1 cellular context compared by ENCODE assay signal in genomic region chr19:4768934-4769777, GRCh38.
TF ChIP-seq lines count a peak whose summit lies in the region.

No MANE protein-coding gene starts in this region.

TF ChIP-seq in A549, 52 proteins besides CTCF, POLR2A, EP300 and RAD21 (continued from another document):
- TF ChIP-seq, protein P1, sequence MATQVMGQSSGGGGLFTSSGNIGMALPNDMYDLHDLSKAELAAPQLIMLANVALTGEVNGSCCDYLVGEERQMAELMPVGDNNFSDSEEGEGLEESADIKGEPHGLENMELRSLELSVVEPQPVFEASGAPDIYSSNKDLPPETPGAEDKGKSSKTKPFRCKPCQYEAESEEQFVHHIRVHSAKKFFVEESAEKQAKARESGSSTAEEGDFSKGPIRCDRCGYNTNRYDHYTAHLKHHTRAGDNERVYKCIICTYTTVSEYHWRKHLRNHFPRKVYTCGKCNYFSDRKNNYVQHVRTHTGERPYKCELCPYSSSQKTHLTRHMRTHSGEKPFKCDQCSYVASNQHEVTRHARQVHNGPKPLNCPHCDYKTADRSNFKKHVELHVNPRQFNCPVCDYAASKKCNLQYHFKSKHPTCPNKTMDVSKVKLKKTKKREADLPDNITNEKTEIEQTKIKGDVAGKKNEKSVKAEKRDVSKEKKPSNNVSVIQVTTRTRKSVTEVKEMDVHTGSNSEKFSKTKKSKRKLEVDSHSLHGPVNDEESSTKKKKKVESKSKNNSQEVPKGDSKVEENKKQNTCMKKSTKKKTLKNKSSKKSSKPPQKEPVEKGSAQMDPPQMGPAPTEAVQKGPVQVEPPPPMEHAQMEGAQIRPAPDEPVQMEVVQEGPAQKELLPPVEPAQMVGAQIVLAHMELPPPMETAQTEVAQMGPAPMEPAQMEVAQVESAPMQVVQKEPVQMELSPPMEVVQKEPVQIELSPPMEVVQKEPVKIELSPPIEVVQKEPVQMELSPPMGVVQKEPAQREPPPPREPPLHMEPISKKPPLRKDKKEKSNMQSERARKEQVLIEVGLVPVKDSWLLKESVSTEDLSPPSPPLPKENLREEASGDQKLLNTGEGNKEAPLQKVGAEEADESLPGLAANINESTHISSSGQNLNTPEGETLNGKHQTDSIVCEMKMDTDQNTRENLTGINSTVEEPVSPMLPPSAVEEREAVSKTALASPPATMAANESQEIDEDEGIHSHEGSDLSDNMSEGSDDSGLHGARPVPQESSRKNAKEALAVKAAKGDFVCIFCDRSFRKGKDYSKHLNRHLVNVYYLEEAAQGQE (IDR thresholded peaks at IDR 0.05), result peak; percentile 99
- TF ChIP-seq FOXS1 (CRISPR knock-in tag; IDR thresholded peaks at IDR 0.05), result peak; percentile 99
- no peak for TF ChIP-seq JUN (IDR thresholded peaks at IDR 0.05)
- peak; percentile 99 for TF ChIP-seq EHF (CRISPR knock-in tag; IDR thresholded peaks at IDR 0.05)
- TF ChIP-seq, protein P2, sequence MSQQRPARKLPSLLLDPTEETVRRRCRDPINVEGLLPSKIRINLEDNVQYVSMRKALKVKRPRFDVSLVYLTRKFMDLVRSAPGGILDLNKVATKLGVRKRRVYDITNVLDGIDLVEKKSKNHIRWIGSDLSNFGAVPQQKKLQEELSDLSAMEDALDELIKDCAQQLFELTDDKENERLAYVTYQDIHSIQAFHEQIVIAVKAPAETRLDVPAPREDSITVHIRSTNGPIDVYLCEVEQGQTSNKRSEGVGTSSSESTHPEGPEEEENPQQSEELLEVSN (IDR thresholded peaks at IDR 0.05; ENCODE audit: borderline replicate concordance, low read depth), result no peak
- TF ChIP-seq TP53 (CRISPR knock-in tag; IDR thresholded peaks at IDR 0.05), result peak; percentile 89
- peak; percentile 99 for TF ChIP-seq HOXB13 (CRISPR knock-in tag; IDR thresholded peaks at IDR 0.05; ENCODE audit: low read depth)
